In genomic region chr4:82797048-82797590, GRCh38 we compare ENCODE assay signal across 8 cellular contexts.
DNase-seq lines count a peak whose midpoint lies in the region; ATAC-seq and TF ChIP-seq lines count a peak whose summit lies in the region.

No MANE protein-coding gene starts in this region.

- no peaks in the 10 kb centered on the region for H3K79me2 ChIP-seq in parathyroid adenoma

- DNase-seq in EL (peak; percentile 33), NCI-H2227 (lab: John Stamatoyannopoulos, UW; ENCODE audit: unreplicated experiment) (peak; percentile 57), epithelial cell of esophagus (ENCODE audit: low read depth) (no peak), SHP77 (lab: John Stamatoyannopoulos, UW) (no peak), GM19240 (ENCODE audit: insufficient read length, low spot score) (no peak)

- no peak overlapping the region for H3K27ac ChIP-seq in parathyroid adenoma

- no peaks in the 10 kb centered on the region for H3K36me3 ChIP-seq in parathyroid adenoma (ENCODE audit: control insufficient read depth, insufficient read depth, low read length)

- H3K4me2 ChIP-seq in parathyroid adenoma (ENCODE audit: low read length) = peak overlapping the region; percentile 64

- peaks cover 4% of the 10 kb centered on the region for H3K4me1 ChIP-seq in parathyroid adenoma

- H3K9me3 ChIP-seq in parathyroid adenoma (ENCODE audit: control insufficient read depth, low read length) = no peaks in the 10 kb centered on the region

- H3K9ac ChIP-seq in parathyroid adenoma = no peak overlapping the region

- no peaks in the 10 kb centered on the region for H3K27me3 ChIP-seq in parathyroid adenoma (ENCODE audit: control insufficient read depth, insufficient read depth, low read length)

- TF ChIP-seq CTCF in epithelial cell of esophagus (IDR thresholded peaks at IDR 0.05; ENCODE audit: insufficient read depth, low read depth, low read length, missing control alignments) (no peak), parathyroid adenoma (IDR thresholded peaks at IDR 0.05) (no peak)

- peak overlapping the region; percentile 71 for H3K4me3 ChIP-seq in epithelial cell of esophagus (ENCODE audit: low read length)
- H3K4me3 ChIP-seq in parathyroid adenoma (ENCODE audit: low read depth, low read length) = peak overlapping the region; percentile 70

- ATAC-seq in HG02759 (IDR thresholded peaks at IDR 0.05; ENCODE audit: unreplicated experiment) = no peak
- no peak for ATAC-seq in HG03457 (IDR thresholded peaks at IDR 0.05; ENCODE audit: unreplicated experiment)

- peak overlapping the region; percentile 50 for H2AFZ ChIP-seq in parathyroid adenoma

Comparison
In these comparisons a context has a peak if more than half of its experiments do, and no peak if none do; other contexts are left out.
1. DNase-seq: peak in EL (single experiment) and NCI-H2227 (single experiment); none in epithelial cell of esophagus (single experiment), SHP77 (0 of 2) and GM19240 (single experiment).